ENCODE assay signal across 17 cellular contexts in the genomic region with DNA sequence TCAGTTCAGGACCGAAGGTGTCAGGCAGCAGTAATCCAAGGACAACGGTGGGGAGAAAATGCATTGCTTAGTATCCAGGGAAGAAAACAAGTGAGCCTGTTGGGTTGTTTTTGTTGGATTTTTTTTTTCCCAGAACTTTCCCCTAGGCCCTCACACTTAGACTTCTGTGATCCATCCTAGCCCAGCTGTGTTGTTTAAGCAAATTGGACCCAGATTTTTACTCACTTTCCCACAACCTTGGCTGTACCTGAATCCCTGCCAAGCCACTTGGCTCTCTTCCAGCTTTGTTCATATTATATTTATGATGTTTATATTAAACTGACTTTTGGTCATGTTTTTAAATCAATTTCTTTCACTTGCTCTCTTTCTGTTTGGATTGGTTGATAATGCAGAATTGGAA. TPM values are rescaled to one million over a fixed set of nuclear protein-coding genes. Genes with fewer than 3 reads are reported as not detected.
A peak's percentile ranks its signal among the peaks of the same experiment; 100 is the strongest.
DNase-seq lines count a peak whose midpoint lies in the region; ATAC-seq and TF ChIP-seq lines count a peak whose summit lies in the region.
"Had no signal": no experiment of that assay in that cellular context is flagged by ENCODE, and none has a peak within 500 bp of the region (broad histone marks: within the 10 kb centered on the region; RNA-seq: fewer than 3 reads in every experiment).

No MANE protein-coding gene starts in this region.

- H3K9me3 ChIP-seq in body of pancreas (no peaks in the 10 kb centered on the region), testis (no peaks in the 10 kb centered on the region)
- H3K9me3 ChIP-seq: gastrocnemius medialis had no signal

- H3K36me3 ChIP-seq in body of pancreas (replicated peaks in 1 of 2; ENCODE audit: insufficient read depth in 1 of 2, low read depth in 2 of 2), result no peaks in the 10 kb centered on the region
- H3K36me3 ChIP-seq in testis (ENCODE audit: low read depth, missing control alignments), result no peaks in the 10 kb centered on the region
- H3K36me3 ChIP-seq: gastrocnemius medialis had no signal

- H3K27me3 ChIP-seq in body of pancreas, result no peaks in the 10 kb centered on the region
- no peaks in the 10 kb centered on the region for H3K27me3 ChIP-seq in testis
- H3K27me3 ChIP-seq: gastrocnemius medialis had no signal

- TF ChIP-seq CTCF in body of pancreas (IDR thresholded peaks at IDR 0.05) (no peak), testis (IDR thresholded peaks at IDR 0.05) (no peak)

- no peak for ATAC-seq in body of pancreas
- no peak for ATAC-seq in HG02852 (IDR thresholded peaks at IDR 0.05; ENCODE audit: unreplicated experiment)
- ATAC-seq: gastrocnemius medialis; HCT116; stimulated activated naive CD8-positive, alpha-beta T cell treated with anti-CD3 and anti-CD28 coated beads, Interleukin-15, amount 100 ng/mL, for 72 hours had no signal

- no peak overlapping the region for H3K4me3 ChIP-seq in body of pancreas
- no peak overlapping the region for H3K4me3 ChIP-seq in testis
- H3K4me3 ChIP-seq: gastrocnemius medialis had no signal

- peaks cover 29% of the 10 kb centered on the region for H3K4me1 ChIP-seq in body of pancreas
- H3K4me1 ChIP-seq in testis, result no peaks in the 10 kb centered on the region
- H3K4me1 ChIP-seq: gastrocnemius medialis had no signal

- intact Hi-C loops in body of pancreas (cut with DNase I) (no loop called here), testis (cut with DNase I; ENCODE audit: low total_unique reads) (no loop called here)

- TF ChIP-seq POLR2A in body of pancreas (IDR thresholded peaks at IDR 0.05) (no peak), testis (IDR thresholded peaks at IDR 0.05) (no peak)

- WGBS in body of pancreas, 2 donors, result 10 to 14% methylated on average over 2 of the region's 2 CpGs
- 31 to 41% methylated on average over 2 of the region's 2 CpGs for WGBS in testis, 2 donors

- H3K27ac ChIP-seq in body of pancreas (no peak overlapping the region), testis (no peak overlapping the region)
- H3K27ac ChIP-seq: gastrocnemius medialis, HL-60 had no signal

- DNase-seq in COR-L47 (lab: John Stamatoyannopoulos, UW) (peak; percentile 68), NCI-H1694 treated with DMSO at 0.1 percent for 48 hours (lab: John Stamatoyannopoulos, UW) (peak; percentile 8), body of pancreas (peak in 3 of 4 donors; percentile 29 to 59 (median 31)), left kidney (ENCODE audit: low read depth, low spot score) (peak; percentile 68), testis (no peak), MV-4-11 (lab: John Stamatoyannopoulos, UW) (no peak), hippocampal formation (lab: John Stamatoyannopoulos, UW) (no peak)
- DNase-seq: activated gamma-delta T cell; amygdala; CD4-positive, alpha-beta memory T cell; gastrocnemius medialis; stimulated activated naive CD8-positive, alpha-beta T cell treated with anti-CD3 and anti-CD28 coated beads, Interleukin-15, amount 100 ng/mL, for 72 hours; T-helper 1 cell had no signal

RNA-seq across cellular contexts. Expression of a gene that starts 16.5 kb away (rescaled TPM):
- total RNA-seq in body of pancreas (10 to 100 TPM; 51.7 to 55.8 TPM), testis (under 1 TPM; 0.08 to 0.19 TPM)
- polyA plus RNA-seq in testis (ENCODE audit: insufficient read depth, low read depth, low replicate concordance), result 4.8 TPM
- total RNA-seq: CD4-positive, alpha-beta memory T cell; myocyte had no signal
- polyA plus RNA-seq: CD4-positive, alpha-beta memory T cell had no signal

Comparison
In these comparisons a context has a peak if more than half of its experiments do, and no peak if none do; other contexts are left out.
1. DNase-seq: peak in COR-L47 (single experiment), NCI-H1694 treated with DMSO at 0.1 percent for 48 hours (single experiment), body of pancreas (3 of 4) and left kidney (single experiment); none in testis (single experiment), MV-4-11 (single experiment) and hippocampal formation (0 of 2).
2. RNA of a gene that starts 16.5 kb away (total RNA-seq): 51.7 to 55.8 TPM in body of pancreas; 0.08 to 0.19 TPM in testis; every median in the first group is over 10 times any median in the second.